12 cellular contexts compared by ENCODE assay signal in the genomic region with DNA sequence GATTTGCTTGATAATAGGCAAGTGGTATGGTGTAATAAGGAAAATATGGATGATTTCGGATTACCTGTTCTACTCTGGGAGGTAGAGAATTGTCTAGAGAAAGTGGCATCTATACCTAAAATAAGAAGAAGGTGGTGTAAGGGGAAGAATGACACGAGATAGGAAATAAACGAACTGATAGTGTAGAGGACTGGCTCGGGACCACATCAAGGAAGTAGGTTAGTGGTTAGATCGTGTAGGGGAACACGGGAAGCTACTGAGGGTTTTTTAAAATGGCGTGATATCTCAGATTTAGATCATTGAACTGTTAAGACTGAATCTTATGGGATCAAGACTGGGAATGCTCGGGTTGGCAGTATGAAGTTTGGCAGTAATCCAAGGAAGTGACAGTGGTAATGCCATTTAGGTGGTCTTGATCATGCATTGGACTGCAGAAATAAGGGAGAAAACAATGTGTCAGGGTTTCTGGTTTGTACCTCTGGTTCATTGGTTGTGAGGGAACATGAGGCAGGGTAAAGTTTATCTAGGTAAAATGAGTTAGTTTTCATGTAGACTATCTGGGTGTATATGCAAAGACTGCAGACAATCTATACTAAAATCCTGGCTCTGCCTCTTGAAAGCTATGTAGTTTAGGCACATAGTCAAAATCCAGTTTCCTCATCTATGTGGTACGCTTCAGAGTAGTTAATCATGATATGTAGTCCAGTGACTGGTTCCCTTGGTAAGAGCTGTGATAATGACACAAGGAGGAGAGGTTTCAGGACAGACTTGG. TPM values are rescaled to one million over a fixed set of nuclear protein-coding genes. Genes with fewer than 3 reads are reported as not detected.
DNase-seq lines count a peak whose midpoint lies in the region; ATAC-seq and TF ChIP-seq lines count a peak whose summit lies in the region.
"Had no signal": no experiment of that assay in that cellular context is flagged by ENCODE, and none has a peak within 500 bp of the region (broad histone marks: within the 10 kb centered on the region; RNA-seq: fewer than 3 reads in every experiment).

No MANE protein-coding gene starts in this region.

- intact Hi-C loops in body of pancreas (cut with DNase I), result no loop called here

- TF ChIP-seq POLR2A in body of pancreas (IDR thresholded peaks at IDR 0.05), result no peak

- H3K4me1 Mint-ChIP-seq in activated naive CD4-positive, alpha-beta T cell treated with anti-CD3 and anti-CD28 coated beads, Interleukin-2, amount 10 ng/mL, durations not matched to agents 7 days and 5 days, result peaks cover 44% of the 10 kb centered on the region
- H3K4me1 Mint-ChIP-seq in T-helper 1 cell treated with Interleukin-12 subunit alpha and Interleukin-12 subunit beta and Interleukin-4 antibody, amounts not matched to agents 30 μg/mL and 1 μg/mL, for 36 hours (ENCODE audit: low read depth), result peaks cover 18% of the 10 kb centered on the region
- peaks cover 34% of the 10 kb centered on the region for H3K4me1 Mint-ChIP-seq in stimulated activated naive CD8-positive, alpha-beta T cell treated with anti-CD3 and anti-CD28 coated beads, Interleukin-15, Interleukin-2, amounts not matched to agents 100 ng/mL and 50 ng/mL, for 24 hours (ENCODE audit: low read depth)

- peak overlapping the region; percentile 76 for H3K27ac Mint-ChIP-seq in activated naive CD4-positive, alpha-beta T cell treated with anti-CD3 and anti-CD28 coated beads, Interleukin-2, amount 10 ng/mL, durations not matched to agents 7 days and 5 days
- H3K27ac Mint-ChIP-seq in T-helper 1 cell treated with Interleukin-12 subunit alpha and Interleukin-12 subunit beta and Interleukin-4 antibody, amounts not matched to agents 30 μg/mL and 1 μg/mL, for 36 hours, result peak overlapping the region; percentile 59
- peak overlapping the region; percentile 63 for H3K27ac Mint-ChIP-seq in stimulated activated naive CD8-positive, alpha-beta T cell treated with anti-CD3 and anti-CD28 coated beads, Interleukin-15, Interleukin-2, amounts not matched to agents 100 ng/mL and 50 ng/mL, for 24 hours

- peaks cover 69% of the 10 kb centered on the region for H3K36me3 Mint-ChIP-seq in activated naive CD4-positive, alpha-beta T cell treated with anti-CD3 and anti-CD28 coated beads, Interleukin-2, amount 10 ng/mL, durations not matched to agents 7 days and 5 days
- peaks cover 56% of the 10 kb centered on the region for H3K36me3 Mint-ChIP-seq in T-helper 1 cell treated with Interleukin-12 subunit alpha and Interleukin-12 subunit beta and Interleukin-4 antibody, amounts not matched to agents 30 μg/mL and 1 μg/mL, for 36 hours (ENCODE audit: low read depth)
- peaks cover 64% of the 10 kb centered on the region for H3K36me3 Mint-ChIP-seq in stimulated activated naive CD8-positive, alpha-beta T cell treated with anti-CD3 and anti-CD28 coated beads, Interleukin-15, Interleukin-2, amounts not matched to agents 100 ng/mL and 50 ng/mL, for 24 hours (ENCODE audit: low read depth)

- DNase-seq in activated naive CD4-positive, alpha-beta T cell treated with anti-CD3 and anti-CD28 coated beads, Interleukin-2, amount 10 ng/mL, durations not matched to agents 7 days and 5 days, result peak; percentile 58
- no peak for DNase-seq in activated naive CD4-positive, alpha-beta T cell (lab: John Stamatoyannopoulos, UW)
- DNase-seq in central memory CD4-positive, alpha-beta T cell, result peak; percentile 68
- no peak for DNase-seq in body of pancreas
- DNase-seq in NK-92 treated with Interleukin-12 subunit alpha and Interleukin-12 subunit beta, amount 100 ng/mL, for 24 hours (lab: John Stamatoyannopoulos, UW), result no peak
- DNase-seq: activated CD8-positive, alpha-beta memory T cell treated with anti-CD3 and anti-CD28 coated beads for 24 hours; NCI-H1048; NCI-H526 had no signal

- CTCF ChIA-PET in activated naive CD4-positive, alpha-beta T cell treated with anti-CD3 and anti-CD28 coated beads, Interleukin-2, amount 10 ng/mL, durations not matched to agents 7 days and 5 days (lab: Charles Lee), result interaction anchor here (0.9 kb wide), 1 partner anchor 11 kb away, joined by 3 read pairs; no protein-coding TSS in a partner anchor

- H3K9me3 Mint-ChIP-seq in activated naive CD4-positive, alpha-beta T cell treated with anti-CD3 and anti-CD28 coated beads, Interleukin-2, amount 10 ng/mL, durations not matched to agents 7 days and 5 days, result no peaks in the 10 kb centered on the region
- no peaks in the 10 kb centered on the region for H3K9me3 Mint-ChIP-seq in T-helper 1 cell treated with Interleukin-12 subunit alpha and Interleukin-12 subunit beta and Interleukin-4 antibody, amounts not matched to agents 30 μg/mL and 1 μg/mL, for 36 hours
- no peaks in the 10 kb centered on the region for H3K9me3 Mint-ChIP-seq in stimulated activated naive CD8-positive, alpha-beta T cell treated with anti-CD3 and anti-CD28 coated beads, Interleukin-15, Interleukin-2, amounts not matched to agents 100 ng/mL and 50 ng/mL, for 24 hours

- no peak for ATAC-seq in GM21447 (IDR thresholded peaks at IDR 0.05; ENCODE audit: unreplicated experiment)
- no peak for ATAC-seq in body of pancreas

- H3K9me3 ChIP-seq in body of pancreas, result no peaks in the 10 kb centered on the region
- H3K9me3 ChIP-seq: SJSA1 had no signal

- H3K4me1 ChIP-seq in body of pancreas, result peaks cover 4% of the 10 kb centered on the region
- H3K4me1 ChIP-seq: SJSA1 had no signal

- no peaks in the 10 kb centered on the region for H3K27me3 ChIP-seq in body of pancreas
- H3K27me3 ChIP-seq: SJSA1 had no signal

- H3K36me3 ChIP-seq in body of pancreas (replicated peaks in 1 of 2; ENCODE audit: insufficient read depth in 1 of 2, low read depth in 2 of 2), result peaks cover 0 to 12% of the 10 kb centered on the region in 2 donors

- WGBS in body of pancreas, 2 donors, result 72 to 85% methylated on average over 8 to 9 of the region's 9 CpGs

- H3K27ac ChIP-seq in body of pancreas, result no peak overlapping the region
- H3K27ac ChIP-seq: SJSA1 had no signal

- no peaks in the 10 kb centered on the region for H3K27me3 Mint-ChIP-seq in activated naive CD4-positive, alpha-beta T cell treated with anti-CD3 and anti-CD28 coated beads, Interleukin-2, amount 10 ng/mL, durations not matched to agents 7 days and 5 days
- no peaks in the 10 kb centered on the region for H3K27me3 Mint-ChIP-seq in T-helper 1 cell treated with Interleukin-12 subunit alpha and Interleukin-12 subunit beta and Interleukin-4 antibody, amounts not matched to agents 30 μg/mL and 1 μg/mL, for 36 hours (ENCODE audit: low read depth)
- H3K27me3 Mint-ChIP-seq in stimulated activated naive CD8-positive, alpha-beta T cell treated with anti-CD3 and anti-CD28 coated beads, Interleukin-15, Interleukin-2, amounts not matched to agents 100 ng/mL and 50 ng/mL, for 24 hours, result no peaks in the 10 kb centered on the region

- no peak for TF ChIP-seq CTCF in body of pancreas (IDR thresholded peaks at IDR 0.05)

- no peak overlapping the region for H3K4me3 ChIP-seq in body of pancreas
- H3K4me3 ChIP-seq: SJSA1 had no signal

- peak overlapping the region; percentile 2 for H3K4me3 Mint-ChIP-seq in activated naive CD4-positive, alpha-beta T cell treated with anti-CD3 and anti-CD28 coated beads, Interleukin-2, amount 10 ng/mL, durations not matched to agents 7 days and 5 days
- peak overlapping the region; percentile 30 for H3K4me3 Mint-ChIP-seq in T-helper 1 cell treated with Interleukin-12 subunit alpha and Interleukin-12 subunit beta and Interleukin-4 antibody, amounts not matched to agents 30 μg/mL and 1 μg/mL, for 36 hours
- no peak overlapping the region for H3K4me3 Mint-ChIP-seq in stimulated activated naive CD8-positive, alpha-beta T cell treated with anti-CD3 and anti-CD28 coated beads, Interleukin-15, Interleukin-2, amounts not matched to agents 100 ng/mL and 50 ng/mL, for 24 hours

RNA-seq across cellular contexts. Expression of a gene that starts 7.4 kb away (rescaled TPM):
- 100 to 1,000 TPM; 176 to 279 TPM for total RNA-seq in body of pancreas

RNA-seq across cellular contexts. Expression of a gene that starts 12.4 kb away (rescaled TPM):
- total RNA-seq in body of pancreas, result 1 to 10 TPM; 3.0 to 3.9 TPM

RNA-seq across cellular contexts. Expression of a gene that starts 41.3 kb away (rescaled TPM):
- 1 to 10 TPM; 2.6 to 6.9 TPM for total RNA-seq in body of pancreas

Comparison
In these comparisons a context has a peak if more than half of its experiments do, and no peak if none do; other contexts are left out.
1. DNase-seq: peak in activated naive CD4-positive, alpha-beta T cell treated with anti-CD3 and anti-CD28 coated beads, Interleukin-2, amount 10 ng/mL, durations not matched to agents 7 days and 5 days (single experiment) and central memory CD4-positive, alpha-beta T cell (single experiment); none in activated naive CD4-positive, alpha-beta T cell (0 of 4), body of pancreas (0 of 4) and NK-92 treated with Interleukin-12 subunit alpha and Interleukin-12 subunit beta, amount 100 ng/mL, for 24 hours (single experiment).
2. Peak in every context shown above with its lines, with median percentiles within 50 percentile points of each other: H3K27ac Mint-ChIP-seq.